Comparison of ENCODE assay signal across 16 cellular contexts in the genomic region with DNA sequence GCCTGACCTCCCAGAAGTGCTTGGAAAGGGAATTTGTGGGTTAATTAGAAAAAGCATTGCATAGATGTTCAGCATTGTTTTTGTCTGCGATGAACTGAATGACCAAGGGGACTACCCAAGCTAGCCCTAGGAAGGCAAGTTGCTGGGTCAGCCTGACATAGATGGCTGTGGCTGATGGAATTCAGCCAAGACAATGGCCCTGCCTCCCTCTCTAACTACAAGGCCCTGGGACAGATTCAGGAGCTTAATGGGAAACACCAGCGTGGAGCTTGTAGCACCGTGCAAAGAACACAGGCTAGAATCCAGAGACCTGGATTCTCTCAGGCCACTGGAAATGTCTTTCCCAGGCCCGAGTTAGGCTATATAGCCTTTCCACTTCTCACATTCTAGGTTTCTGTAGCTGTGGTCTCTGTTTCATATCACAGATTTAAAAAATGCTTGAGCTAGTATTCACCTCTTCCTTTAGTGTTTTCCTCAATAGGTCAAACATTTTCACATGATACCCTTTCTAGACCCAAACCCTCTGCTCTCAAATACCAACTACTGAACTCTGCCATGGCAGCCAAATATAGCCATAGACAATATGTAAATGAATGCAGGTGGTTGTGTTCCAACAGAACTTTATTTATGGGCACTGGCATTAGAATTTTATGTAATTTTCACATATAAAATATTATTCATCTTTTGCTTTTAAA.
A peak's percentile ranks its signal among the peaks of the same experiment; 100 is the strongest.
DNase-seq lines count a peak whose midpoint lies in the region; ATAC-seq and TF ChIP-seq lines count a peak whose summit lies in the region.
"Had no signal": no experiment of that assay in that cellular context is flagged by ENCODE, and none has a peak within 500 bp of the region (broad histone marks: within the 10 kb centered on the region; RNA-seq: fewer than 3 reads in every experiment).

No MANE protein-coding gene starts in this region.

- H3K4me1 Mint-ChIP-seq in MCF 10A (ENCODE audit: insufficient read depth, unreplicated experiment) (peaks cover 44% of the 10 kb centered on the region), GM23338 (peaks cover 4% of the 10 kb centered on the region; the same call in 2 of the 3 replicates), WTC11 (peaks cover 8% of the 10 kb centered on the region), neural progenitor cell (no peaks in the 10 kb centered on the region)
- H3K4me1 Mint-ChIP-seq: CD8-positive, alpha-beta memory T cell had no signal

- H3K4me3 ChIP-seq in breast epithelium (no peak overlapping the region), GM23338 (no peak overlapping the region), neural progenitor cell (no peak overlapping the region)
- H3K4me3 ChIP-seq: BLaER1, GM23248 had no signal

- ATAC-seq in GM23338, result no peak
- 0 out of 2 replicates have a peak, but pooled peaks have one; percentile 20 for ATAC-seq in WTC11

- POLR2A ChIA-PET in MCF 10A (lab: Yijun Ruan, JAX), result interaction anchor here (0.6 to 1.5 kb wide), 3 partner anchors 17 to 325 kb away, joined by 3 to 5 read pairs (median 3); no protein-coding TSS in a partner anchor
- POLR2A ChIA-PET in WTC11 (lab: Charles Lee), result no interaction called here

- TF ChIP-seq CTCF in MCF 10A (IDR thresholded peaks at IDR 0.05; ENCODE audit: unreplicated experiment) (no peak), breast epithelium (IDR thresholded peaks at IDR 0.05) (no peak), GM23338 (conservative IDR thresholded peaks at IDR 0.05; ENCODE audit: low read depth in 2 of 2) (no peak), WTC11 (IDR thresholded peaks at IDR 0.05) (no peak), neural progenitor cell (IDR thresholded peaks at IDR 0.05) (no peak)

- H3K4me2 ChIP-seq in GM23338 (no peak overlapping the region), neural progenitor cell (no peak overlapping the region)
- H3K4me2 ChIP-seq: BLaER1 had no signal

- no peak for TF ChIP-seq POLR2A in breast epithelium (IDR thresholded peaks at IDR 0.05)

- H3K27me3 ChIP-seq in breast epithelium, result no peaks in the 10 kb centered on the region
- no peaks in the 10 kb centered on the region for H3K27me3 ChIP-seq in GM23338 (ENCODE audit: insufficient read depth)
- H3K27me3 ChIP-seq in neural progenitor cell, result no peaks in the 10 kb centered on the region
- H3K27me3 ChIP-seq: BLaER1 had no signal

- H3K79me2 ChIP-seq in GM23338 (replicated peaks; ENCODE audit: insufficient read depth) (no peaks in the 10 kb centered on the region), neural progenitor cell (ENCODE audit: low read depth) (no peaks in the 10 kb centered on the region)

- H3K27ac ChIP-seq in breast epithelium (no peak overlapping the region), GM23338 (ENCODE audit: low read depth) (no peak overlapping the region), neural progenitor cell (no peak overlapping the region)
- H3K27ac ChIP-seq: 22Rv1, BLaER1, GM23248 had no signal

- peak overlapping the region; percentile 59 for H3K27ac Mint-ChIP-seq in MCF 10A (ENCODE audit: low read depth, unreplicated experiment)
- H3K27ac Mint-ChIP-seq in GM23338, result no peak overlapping the region
- no peak overlapping the region for H3K27ac Mint-ChIP-seq in WTC11
- H3K27ac Mint-ChIP-seq in neural progenitor cell, result no peak overlapping the region

- H3F3A ChIP-seq in GM23338 (replicated peaks; ENCODE audit: low read depth) (no peaks in the 10 kb centered on the region), neural progenitor cell (ENCODE audit: low read depth) (no peaks in the 10 kb centered on the region)

- H3K4me3 Mint-ChIP-seq in MCF 10A (ENCODE audit: unreplicated experiment), result no peak overlapping the region
- no peak overlapping the region for H3K4me3 Mint-ChIP-seq in GM23338
- H3K4me3 Mint-ChIP-seq in WTC11, result no peak overlapping the region
- no peak overlapping the region for H3K4me3 Mint-ChIP-seq in neural progenitor cell
- H3K4me3 Mint-ChIP-seq: CD8-positive, alpha-beta memory T cell had no signal

- 0 out of 2 replicates have a peak, but pooled peaks cover 3% of the 10 kb centered on the region for H3K9me2 ChIP-seq in GM23338 (ENCODE audit: insufficient read depth)

- H3K9ac ChIP-seq in neural progenitor cell, result no peak overlapping the region
- H3K9ac ChIP-seq: BLaER1, GM23248 had no signal

- peak; percentile 4 for DNase-seq in MCF 10A (ENCODE audit: unreplicated experiment)
- DNase-seq in breast epithelium (ENCODE audit: low spot score in 2 of 2), result no peak
- no peak for DNase-seq in GM23338 (ENCODE audit: low spot score)
- no peak for DNase-seq in WTC11 (ENCODE audit: low spot score)
- peak; percentile 8 for DNase-seq in neural progenitor cell (ENCODE audit: low spot score)
- DNase-seq in NCI-H128 (lab: John Stamatoyannopoulos, UW; ENCODE audit: unreplicated experiment), result no peak
- DNase-seq in activated T-cell treated with anti-CD3 and anti-CD28 coated beads, Interleukin-2, amount 50 U/mL, for 1 hour, result no peak
- DNase-seq in activated CD4-positive, alpha-beta T cell treated with anti-CD3 and anti-CD28 coated beads, Interleukin-2, amount 50 U/mL, for 48 hours, result no peak
- DNase-seq: Caco-2; CD8-positive, alpha-beta memory T cell; DMS53; GF-D8; GM23248; H7 had no signal

- CTCF ChIA-PET in MCF 10A (lab: Yijun Ruan, JAX), result interaction anchor here (0.6 kb wide), 5 partner anchors 48 to 356 kb away, joined by 3 to 4 read pairs (median 3); no protein-coding TSS in a partner anchor
- CTCF ChIA-PET in WTC11 (lab: Charles Lee), result no interaction called here

- intact Hi-C loops in MCF 10A (cut with micrococcal nuclease), result no loop called here
- intact Hi-C loops in breast epithelium (cut with DNase I; ENCODE audit: low total_unique reads), result no loop called here

- H3K9me3 ChIP-seq in breast epithelium (no peaks in the 10 kb centered on the region), neural progenitor cell (ENCODE audit: low read depth) (no peaks in the 10 kb centered on the region)
- H3K9me3 ChIP-seq: BLaER1, Caco-2 had no signal

- H3K4me1 ChIP-seq in breast epithelium (no peaks in the 10 kb centered on the region), GM23338 (ENCODE audit: insufficient read depth) (no peaks in the 10 kb centered on the region), neural progenitor cell (no peaks in the 10 kb centered on the region)
- H3K4me1 ChIP-seq: BLaER1, Caco-2 had no signal

- no peaks in the 10 kb centered on the region for H3K36me3 Mint-ChIP-seq in MCF 10A (ENCODE audit: insufficient read depth, unreplicated experiment)
- H3K36me3 Mint-ChIP-seq in GM23338 (ENCODE audit: low read depth), result no peaks in the 10 kb centered on the region; the same call in 2 of the 3 replicates
- no peaks in the 10 kb centered on the region for H3K36me3 Mint-ChIP-seq in WTC11
- H3K36me3 Mint-ChIP-seq in neural progenitor cell, result no peaks in the 10 kb centered on the region
- H3K36me3 Mint-ChIP-seq: CD8-positive, alpha-beta memory T cell had no signal

- no peaks in the 10 kb centered on the region for H3K9me3 Mint-ChIP-seq in MCF 10A (ENCODE audit: unreplicated experiment)
- no peaks in the 10 kb centered on the region for H3K9me3 Mint-ChIP-seq in GM23338
- H3K9me3 Mint-ChIP-seq in WTC11, result peaks cover 6% of the 10 kb centered on the region; the same call in 1 of the 2 replicates
- no peaks in the 10 kb centered on the region for H3K9me3 Mint-ChIP-seq in neural progenitor cell
- H3K9me3 Mint-ChIP-seq: CD8-positive, alpha-beta memory T cell had no signal

- H2AFZ ChIP-seq in GM23338 (0 out of 2 replicates have a peak overlapping the region, but pooled peaks have one; percentile 7), neural progenitor cell (replicated peaks) (no peak overlapping the region)
- H2AFZ ChIP-seq: GM23248 had no signal

- no TSS peak for BruUV-seq in MCF 10A (replicated peaks; lab: Mats Ljungman, UMichigan)

- H3K36me3 ChIP-seq in breast epithelium, result no peaks in the 10 kb centered on the region
- no peaks in the 10 kb centered on the region for H3K36me3 ChIP-seq in GM23338 (ENCODE audit: insufficient read depth)
- H3K36me3 ChIP-seq in neural progenitor cell, result no peaks in the 10 kb centered on the region
- H3K36me3 ChIP-seq: BLaER1 had no signal

- H3K27me3 Mint-ChIP-seq in MCF 10A (ENCODE audit: insufficient read depth, unreplicated experiment) (no peaks in the 10 kb centered on the region), GM23338 (ENCODE audit: insufficient read depth, low read depth, poor library complexity) (peaks cover 3% of the 10 kb centered on the region), WTC11 (ENCODE audit: low read depth) (no peaks in the 10 kb centered on the region), neural progenitor cell (ENCODE audit: insufficient read depth, low read depth) (no peaks in the 10 kb centered on the region)

- no peaks in the 10 kb centered on the region for H4K20me1 ChIP-seq in GM23338 (replicated peaks; ENCODE audit: insufficient read depth)
- H4K20me1 ChIP-seq in neural progenitor cell (ENCODE audit: low read depth), result no peaks in the 10 kb centered on the region
- H4K20me1 ChIP-seq: BLaER1 had no signal

TF ChIP-seq in GM23338, 12 proteins besides CTCF, POLR2A, EP300 and RAD21:
- no peak for TF ChIP-seq CREB1 (CRISPR knock-in tag; IDR thresholded peaks at IDR 0.05; ENCODE audit: low read depth)

TF ChIP-seq in WTC11, 78 proteins besides CTCF, POLR2A, EP300 and RAD21 (continues in another document):
- TF ChIP-seq GABPB1 (CRISPR knock-in tag; IDR thresholded peaks at IDR 0.05) (no peak), MYBL2 (CRISPR knock-in tag; IDR thresholded peaks at IDR 0.05) (no peak), IRF2 (CRISPR knock-in tag; IDR thresholded peaks at IDR 0.05; ENCODE audit: borderline replicate concordance, low read depth) (no peak), SMAD3 (CRISPR knock-in tag; IDR thresholded peaks at IDR 0.05; ENCODE audit: borderline replicate concordance) (no peak), FOXJ3 (CRISPR knock-in tag; IDR thresholded peaks at IDR 0.05; ENCODE audit: borderline replicate concordance) (no peak), ZNF416 (CRISPR knock-in tag; IDR thresholded peaks at IDR 0.05) (no peak), ZNF671 (CRISPR knock-in tag; IDR thresholded peaks at IDR 0.05) (no peak)
- TF ChIP-seq, protein P1, sequence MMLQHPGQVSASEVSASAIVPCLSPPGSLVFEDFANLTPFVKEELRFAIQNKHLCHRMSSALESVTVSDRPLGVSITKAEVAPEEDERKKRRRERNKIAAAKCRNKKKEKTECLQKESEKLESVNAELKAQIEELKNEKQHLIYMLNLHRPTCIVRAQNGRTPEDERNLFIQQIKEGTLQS (CRISPR knock-in tag; conservative IDR thresholded peaks at IDR 0.05), result no peak

Comparison
In these comparisons a context has a peak if more than half of its experiments do, and no peak if none do; other contexts are left out.
1. DNase-seq: peak in MCF 10A (single experiment) and neural progenitor cell (single experiment); none in breast epithelium (0 of 2), GM23338 (single experiment), WTC11 (single experiment), NCI-H128 (single experiment), activated T-cell treated with anti-CD3 and anti-CD28 coated beads, Interleukin-2, amount 50 U/mL, for 1 hour (single experiment) and activated CD4-positive, alpha-beta T cell treated with anti-CD3 and anti-CD28 coated beads, Interleukin-2, amount 50 U/mL, for 48 hours (0 of 2).